In the genomic region with DNA sequence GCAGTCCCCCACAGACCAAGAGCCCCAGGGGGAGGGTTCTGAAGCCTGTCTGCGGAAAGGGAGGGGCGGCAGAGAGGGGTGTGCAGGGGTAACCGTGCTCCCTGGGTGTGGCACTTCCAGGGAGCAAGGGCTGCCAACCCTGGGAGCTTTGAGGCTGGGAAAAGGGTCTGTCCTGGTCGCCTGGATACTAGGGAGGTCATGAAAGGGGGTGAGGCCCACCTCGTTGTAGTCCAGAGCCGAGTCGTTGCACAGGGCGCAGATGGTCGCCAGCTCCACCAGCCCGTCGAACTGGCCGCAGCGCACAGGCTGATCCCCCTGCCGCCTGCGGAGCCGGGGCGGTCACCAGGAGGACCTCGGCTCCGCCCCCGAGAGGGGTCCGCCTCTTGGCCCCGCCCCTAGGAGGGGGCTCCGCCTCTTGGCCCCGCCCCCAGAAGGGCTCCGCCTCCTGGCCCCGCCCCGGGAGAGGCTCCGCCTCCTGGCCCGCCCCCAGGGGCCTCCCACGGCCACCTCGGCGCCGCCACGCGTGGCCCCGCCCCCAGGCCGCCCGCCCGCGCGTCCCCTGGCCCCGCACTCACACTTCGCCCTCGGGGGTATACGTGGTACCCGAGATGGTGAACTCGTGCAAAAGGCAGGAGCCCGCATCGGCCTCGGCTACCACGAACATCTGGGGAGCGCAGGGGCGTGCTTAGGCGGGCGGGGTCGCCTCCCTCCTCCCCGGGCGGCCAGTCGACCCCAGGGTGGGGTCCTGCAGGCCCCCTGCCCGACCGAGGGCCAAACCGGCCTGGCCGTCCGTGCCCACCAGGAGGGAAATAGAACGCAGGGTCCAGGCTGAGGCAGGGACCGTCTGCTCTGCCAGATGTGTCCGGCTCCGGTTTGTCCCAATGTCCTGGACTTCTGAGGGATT, we compare ENCODE assay signal across 1 cellular context.
TF ChIP-seq lines count a peak whose summit lies in the region.

No MANE protein-coding gene starts in this region.

TF ChIP-seq in K562, 482 proteins besides CTCF, POLR2A, EP300 and RAD21 (continued from another document):
- TF ChIP-seq, protein P1, sequence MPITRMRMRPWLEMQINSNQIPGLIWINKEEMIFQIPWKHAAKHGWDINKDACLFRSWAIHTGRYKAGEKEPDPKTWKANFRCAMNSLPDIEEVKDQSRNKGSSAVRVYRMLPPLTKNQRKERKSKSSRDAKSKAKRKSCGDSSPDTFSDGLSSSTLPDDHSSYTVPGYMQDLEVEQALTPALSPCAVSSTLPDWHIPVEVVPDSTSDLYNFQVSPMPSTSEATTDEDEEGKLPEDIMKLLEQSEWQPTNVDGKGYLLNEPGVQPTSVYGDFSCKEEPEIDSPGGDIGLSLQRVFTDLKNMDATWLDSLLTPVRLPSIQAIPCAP (CRISPR knock-in tag; IDR thresholded peaks at IDR 0.05; ENCODE audit: borderline replicate concordance), result no peak
- TF ChIP-seq, protein P2, sequence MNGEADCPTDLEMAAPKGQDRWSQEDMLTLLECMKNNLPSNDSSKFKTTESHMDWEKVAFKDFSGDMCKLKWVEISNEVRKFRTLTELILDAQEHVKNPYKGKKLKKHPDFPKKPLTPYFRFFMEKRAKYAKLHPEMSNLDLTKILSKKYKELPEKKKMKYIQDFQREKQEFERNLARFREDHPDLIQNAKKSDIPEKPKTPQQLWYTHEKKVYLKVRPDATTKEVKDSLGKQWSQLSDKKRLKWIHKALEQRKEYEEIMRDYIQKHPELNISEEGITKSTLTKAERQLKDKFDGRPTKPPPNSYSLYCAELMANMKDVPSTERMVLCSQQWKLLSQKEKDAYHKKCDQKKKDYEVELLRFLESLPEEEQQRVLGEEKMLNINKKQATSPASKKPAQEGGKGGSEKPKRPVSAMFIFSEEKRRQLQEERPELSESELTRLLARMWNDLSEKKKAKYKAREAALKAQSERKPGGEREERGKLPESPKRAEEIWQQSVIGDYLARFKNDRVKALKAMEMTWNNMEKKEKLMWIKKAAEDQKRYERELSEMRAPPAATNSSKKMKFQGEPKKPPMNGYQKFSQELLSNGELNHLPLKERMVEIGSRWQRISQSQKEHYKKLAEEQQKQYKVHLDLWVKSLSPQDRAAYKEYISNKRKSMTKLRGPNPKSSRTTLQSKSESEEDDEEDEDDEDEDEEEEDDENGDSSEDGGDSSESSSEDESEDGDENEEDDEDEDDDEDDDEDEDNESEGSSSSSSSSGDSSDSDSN (IDR thresholded peaks at IDR 0.05; ENCODE audit: borderline replicate concordance in 1 of 2, low read depth in 2 of 2, low read length in 2 of 2), result no peak
- no peak for TF ChIP-seq ZBED1 (IDR thresholded peaks at IDR 0.05)
- TF ChIP-seq ZC3H8 (IDR thresholded peaks at IDR 0.05), result no peak
- TF ChIP-seq MAZ (CRISPR knock-in tag; conservative IDR thresholded peaks at IDR 0.05 in 1 of 2, IDR thresholded peaks at IDR 0.05 in 1 of 2), result 0 out of 4 replicates have a peak, but pooled peaks of 1 of the 2 experiments have one; percentile 34
- no peak for TF ChIP-seq NFXL1 (CRISPR knock-in tag; IDR thresholded peaks at IDR 0.05)
- TF ChIP-seq, protein P3, sequence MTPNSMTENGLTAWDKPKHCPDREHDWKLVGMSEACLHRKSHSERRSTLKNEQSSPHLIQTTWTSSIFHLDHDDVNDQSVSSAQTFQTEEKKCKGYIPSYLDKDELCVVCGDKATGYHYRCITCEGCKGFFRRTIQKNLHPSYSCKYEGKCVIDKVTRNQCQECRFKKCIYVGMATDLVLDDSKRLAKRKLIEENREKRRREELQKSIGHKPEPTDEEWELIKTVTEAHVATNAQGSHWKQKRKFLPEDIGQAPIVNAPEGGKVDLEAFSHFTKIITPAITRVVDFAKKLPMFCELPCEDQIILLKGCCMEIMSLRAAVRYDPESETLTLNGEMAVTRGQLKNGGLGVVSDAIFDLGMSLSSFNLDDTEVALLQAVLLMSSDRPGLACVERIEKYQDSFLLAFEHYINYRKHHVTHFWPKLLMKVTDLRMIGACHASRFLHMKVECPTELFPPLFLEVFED (CRISPR knock-in tag; conservative IDR thresholded peaks at IDR 0.05), result no peak
- TF ChIP-seq CBX5 (IDR thresholded peaks at IDR 0.05; ENCODE audit: borderline replicate concordance, low read depth), result no peak
- TF ChIP-seq ZNF224 (CRISPR knock-in tag; IDR thresholded peaks at IDR 0.05), result no peak
- TF ChIP-seq GABPA (tag; conservative IDR thresholded peaks at IDR 0.05; ENCODE audit: low read depth), result no peak
- peak; percentile 34 for TF ChIP-seq CCNT2 (IDR thresholded peaks at IDR 0.05; ENCODE audit: borderline replicate concordance, extremely low read depth, insufficient read length, low read depth, low read length)
TF ChIP-seq in K562: peak in this region for 14.
